In the genomic region with DNA sequence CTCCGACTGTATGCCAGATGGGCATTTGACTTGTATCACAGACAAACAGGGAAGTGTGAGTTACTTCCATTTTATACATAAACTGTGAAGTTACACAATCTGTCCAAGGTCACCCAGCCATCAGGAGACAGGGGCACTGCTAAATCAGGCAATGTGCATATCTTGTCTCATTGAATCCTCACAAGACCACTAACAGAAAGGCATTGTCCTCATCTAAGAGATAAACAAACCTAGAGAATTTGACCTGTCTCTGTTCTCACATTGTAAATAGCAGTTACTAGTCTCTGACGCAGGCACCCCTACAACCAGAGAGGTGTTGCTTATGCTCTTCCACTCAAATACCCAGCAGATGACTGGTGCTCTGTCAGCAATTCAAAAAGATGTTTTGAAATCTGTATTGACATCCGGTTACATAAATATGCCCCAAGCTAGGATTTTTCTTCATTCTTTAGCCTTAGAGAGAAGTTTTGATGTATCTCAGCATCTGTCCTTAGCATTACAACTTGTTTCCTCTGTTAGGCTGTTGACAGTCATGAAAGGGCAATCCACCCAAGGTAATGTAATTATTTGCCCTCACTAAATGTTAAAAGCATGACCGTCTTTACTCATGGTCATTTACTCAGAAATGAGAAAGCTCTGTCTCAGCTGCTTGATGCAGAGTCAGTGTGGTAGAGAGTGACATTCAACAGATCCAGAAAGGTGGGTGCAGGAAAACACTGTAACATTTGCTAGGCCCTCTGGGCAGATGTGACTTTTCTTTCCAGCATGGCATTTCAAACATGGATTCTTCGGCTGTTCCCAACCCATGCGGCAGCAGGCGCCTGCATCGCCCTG, we compare ENCODE assay signal across 12 cellular contexts. TPM values are rescaled to one million over a fixed set of nuclear protein-coding genes. Genes with fewer than 3 reads are reported as not detected.
A peak's percentile ranks its signal among the peaks of the same experiment; 100 is the strongest.
DNase-seq lines count a peak whose midpoint lies in the region; ATAC-seq and TF ChIP-seq lines count a peak whose summit lies in the region.
"Had no signal": no experiment of that assay in that cellular context is flagged by ENCODE, and none has a peak within 500 bp of the region (broad histone marks: within the 10 kb centered on the region; RNA-seq: fewer than 3 reads in every experiment).

No MANE protein-coding gene starts in this region.

- H3K9me3 Mint-ChIP-seq in CD14-positive monocyte, result peaks cover 0 to 3% (median 0%) of the 10 kb centered on the region in 7 donors
- peaks cover 0 to 2% (median 0%) of the 10 kb centered on the region in 11 donors for H3K9me3 Mint-ChIP-seq in naive thymus-derived CD4-positive, alpha-beta T cell
- H3K9me3 Mint-ChIP-seq: activated naive CD4-positive, alpha-beta T cell treated with anti-CD3 and anti-CD28 coated beads, Interleukin-2, amount 50 U/mL, for 24 hours had no signal

- intact Hi-C loops in CD14-positive monocyte (cut with micrococcal nuclease) (loop anchor here in 1 of 2 donors (5.0 kb wide), 2 partner anchors 34 to 36 kb away; no protein-coding TSS in a partner anchor), lower leg skin (cut with DNase I; ENCODE audit: low total_unique reads) (no loop called here)
- intact Hi-C loops in naive thymus-derived CD4-positive, alpha-beta T cell (cut with micrococcal nuclease), result loop anchor here in 1 of 2 donors (2.0 kb wide), 1 partner anchor 16 kb away; no protein-coding TSS in a partner anchor

- H3K4me3 Mint-ChIP-seq in CD14-positive monocyte, result peak overlapping the region; percentile 1 to 26
- H3K4me3 Mint-ChIP-seq in naive thymus-derived CD4-positive, alpha-beta T cell, result no peak overlapping the region
- H3K4me3 Mint-ChIP-seq: activated naive CD4-positive, alpha-beta T cell treated with anti-CD3 and anti-CD28 coated beads, Interleukin-2, amount 50 U/mL, for 24 hours had no signal

- no peaks in the 10 kb centered on the region for H3K9me3 ChIP-seq in naive thymus-derived CD4-positive, alpha-beta T cell (ENCODE audit: control insufficient read depth in 2 of 3, low read length in 3 of 3)

- H3K27ac ChIP-seq in naive thymus-derived CD4-positive, alpha-beta T cell (ENCODE audit: low read depth, low read length), result no peak overlapping the region

- CTCF ChIA-PET in naive thymus-derived CD4-positive, alpha-beta T cell (lab: Charles Lee), result no interaction called here

- H3K27me3 ChIP-seq in naive thymus-derived CD4-positive, alpha-beta T cell (ENCODE audit: control insufficient read depth in 2 of 2, insufficient read depth in 2 of 2, low read length in 2 of 2), result no peaks in the 10 kb centered on the region

- TF ChIP-seq CTCF in CD14-positive monocyte (IDR thresholded peaks at IDR 0.05) (no peak), epithelial cell of esophagus (IDR thresholded peaks at IDR 0.05; ENCODE audit: insufficient read depth, low read depth, low read length, missing control alignments) (no peak), lower leg skin (IDR thresholded peaks at IDR 0.05) (no peak)

- peaks cover 20 to 21% of the 10 kb centered on the region in 2 donors for H3K36me3 Mint-ChIP-seq in CD14-positive monocyte
- H3K36me3 Mint-ChIP-seq in naive thymus-derived CD4-positive, alpha-beta T cell, result peaks cover 0 to 8% (median 2%) of the 10 kb centered on the region in 5 donors

- H3K27ac Mint-ChIP-seq in CD14-positive monocyte, result peak overlapping the region; percentile 90 to 98 (median 94)
- H3K27ac Mint-ChIP-seq in naive thymus-derived CD4-positive, alpha-beta T cell, result peak overlapping the region in 1 of 9 donors; percentile 50
- H3K27ac Mint-ChIP-seq: activated naive CD4-positive, alpha-beta T cell treated with anti-CD3 and anti-CD28 coated beads, Interleukin-2, amount 50 U/mL, for 24 hours had no signal

- POLR2A ChIA-PET in naive thymus-derived CD4-positive, alpha-beta T cell (lab: Charles Lee), result no interaction called here

- DNase-seq in CD14-positive monocyte (ENCODE audit: low spot score) (peak; percentile 65), MV-4-11 (lab: John Stamatoyannopoulos, UW) (peak; percentile 72), epithelial cell of esophagus (ENCODE audit: low read depth) (peak; percentile 93), C1 segment of cervical spinal cord (lab: John Stamatoyannopoulos, UW) (no peak), lower leg skin (ENCODE audit: low spot score in 2 of 2) (no peak), DMS 273 (lab: John Stamatoyannopoulos, UW; ENCODE audit: unreplicated experiment) (no peak)
- DNase-seq in naive thymus-derived CD4-positive, alpha-beta T cell, result no peak
- DNase-seq: activated CD4-positive, alpha-beta T cell treated with anti-CD3 and anti-CD28 coated beads for 1 hour; erythroblast; NCI-H1105 had no signal

- H3K36me3 ChIP-seq in naive thymus-derived CD4-positive, alpha-beta T cell (ENCODE audit: control insufficient read depth in 2 of 3, insufficient read depth in 3 of 3, low read length in 3 of 3), result no peaks in the 10 kb centered on the region

- peaks cover 50% of the 10 kb centered on the region for H3K4me1 Mint-ChIP-seq in CD14-positive monocyte
- H3K4me1 Mint-ChIP-seq in naive thymus-derived CD4-positive, alpha-beta T cell, result peaks cover 0 to 3% (median 0%) of the 10 kb centered on the region in 7 donors
- H3K4me1 Mint-ChIP-seq: activated naive CD4-positive, alpha-beta T cell treated with anti-CD3 and anti-CD28 coated beads, Interleukin-2, amount 50 U/mL, for 24 hours had no signal

- TF ChIP-seq POLR2A in lower leg skin (IDR thresholded peaks at IDR 0.05), result no peak

- H3K27me3 Mint-ChIP-seq in CD14-positive monocyte (ENCODE audit: low read depth in 3 of 3), result peaks cover 0 to 4% (median 3%) of the 10 kb centered on the region in 3 donors
- H3K27me3 Mint-ChIP-seq in naive thymus-derived CD4-positive, alpha-beta T cell, result peaks cover 0 to 1% (median 0%) of the 10 kb centered on the region in 5 donors
- H3K27me3 Mint-ChIP-seq: activated naive CD4-positive, alpha-beta T cell treated with anti-CD3 and anti-CD28 coated beads, Interleukin-2, amount 50 U/mL, for 24 hours had no signal

- ATAC-seq in naive thymus-derived CD4-positive, alpha-beta T cell, result peak; percentile 63
- ATAC-seq in HG03196 (IDR thresholded peaks at IDR 0.05; ENCODE audit: unreplicated experiment), result no peak

- WGBS in lower leg skin, 2 donors, result 76 to 81% methylated on average over 8 of the region's 8 CpGs

- H3K4me1 ChIP-seq in naive thymus-derived CD4-positive, alpha-beta T cell (ENCODE audit: control insufficient read depth in 2 of 2, insufficient read depth in 2 of 2, low read length in 2 of 2), result no peaks in the 10 kb centered on the region

- H3K4me3 ChIP-seq in epithelial cell of esophagus (ENCODE audit: low read length) (no peak overlapping the region), lower leg skin (ENCODE audit: low read depth, poor library complexity, severe bottlenecking) (no peak overlapping the region)
- no peak overlapping the region for H3K4me3 ChIP-seq in naive thymus-derived CD4-positive, alpha-beta T cell (ENCODE audit: low read length)

RNA-seq across cellular contexts. Expression of gene ZNF326, which starts 51.9 kb away (rescaled TPM):
- polyA plus RNA-seq in CD14-positive monocyte, result 1 to 10 TPM; 3.8 to 4.5 TPM
- total RNA-seq in naive thymus-derived CD4-positive, alpha-beta T cell, result 10 to 100 TPM; 17.3 to 52.5 (median 23.5) TPM
- polyA plus RNA-seq in naive thymus-derived CD4-positive, alpha-beta T cell, result 1 to 10 TPM; 3.6 to 8.0 TPM
- total RNA-seq in lower leg skin, result 10 to 100 TPM in 1 of 4 donors, 1 to 10 TPM in 3; 5.0 to 14.8 (median 9.1) TPM

Comparison
In these comparisons a context has a peak if more than half of its experiments do, and no peak if none do; other contexts are left out.
1. DNase-seq: peak in CD14-positive monocyte (single experiment), MV-4-11 (single experiment) and epithelial cell of esophagus (single experiment); none in naive thymus-derived CD4-positive, alpha-beta T cell (0 of 9), C1 segment of cervical spinal cord (0 of 14), lower leg skin (0 of 2) and DMS 273 (single experiment).
2. H3K4me3 Mint-ChIP-seq: peak in CD14-positive monocyte (2 of 2); none in naive thymus-derived CD4-positive, alpha-beta T cell (0 of 10).